Comparison of ENCODE assay signal across 36 cellular contexts in the genomic region with DNA sequence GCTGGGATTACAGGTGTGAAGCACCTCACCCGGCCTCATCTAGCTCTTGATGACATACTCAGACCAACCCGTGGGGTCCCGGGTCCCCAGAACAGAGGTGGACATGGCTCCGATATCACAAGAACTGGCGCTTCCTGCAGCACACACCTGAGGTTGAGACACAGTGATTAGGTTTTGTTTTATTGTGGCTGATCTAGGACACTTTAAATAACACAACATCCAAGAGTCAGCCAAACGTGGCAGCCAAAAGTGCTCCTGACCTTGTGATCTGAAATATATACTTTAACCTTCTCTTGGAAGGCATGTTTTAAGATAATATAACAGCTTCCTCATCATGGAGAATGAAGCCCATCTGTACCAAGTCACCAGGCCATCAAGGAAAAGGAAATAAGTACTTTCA.
"Had no signal": no experiment of that assay in that cellular context is flagged by ENCODE, and none has a peak within 500 bp of the region (broad histone marks: within the 10 kb centered on the region; RNA-seq: fewer than 3 reads in every experiment).

No MANE protein-coding gene starts in this region.

- H3K4me3 Mint-ChIP-seq: activated naive CD4-positive, alpha-beta T cell treated with anti-CD3 and anti-CD28 coated beads for 36 hours; activated naive CD4-positive, alpha-beta T cell treated with anti-CD3 and anti-CD28 coated beads, Interleukin-2, amount 10 ng/mL, durations not matched to agents 7 days and 5 days; activated naive CD4-positive, alpha-beta T cell treated with anti-CD3 and anti-CD28 coated beads, Interleukin-2, amount 50 U/mL, for 24 hours; activated naive CD8-positive, alpha-beta T cell; activated naive CD8-positive, alpha-beta T cell treated with anti-CD3 and anti-CD28 coated beads for 36 hours; activated naive CD8-positive, alpha-beta T cell treated with anti-CD3 and anti-CD28 coated beads, Interleukin-2, amount 10 ng/mL, durations not matched to agents 7 days and 5 days; activated naive CD8-positive, alpha-beta T cell treated with anti-CD3 and anti-CD28 coated beads, Interleukin-2, amount 50 U/mL, for 24 hours; activated T-cell treated with anti-CD3 and anti-CD28 coated beads, Interleukin-2, amount 50 U/mL, for 24 hours; activated T-cell treated with anti-CD3 and anti-CD28 coated beads, Interleukin-2, amount 50 U/mL, for 4 hours; activated T-cell treated with anti-CD3 and anti-CD28 coated beads, Interleukin-2, amount 50 U/mL, for 72 hours; activated T-helper 1 cell treated with anti-CD3 and anti-CD28 coated beads, Interleukin-12 subunit alpha, Interleukin-12 subunit beta, Interleukin-2, Interleukin-4 antibody, amounts not matched to agents 30 ng/mL and 10 ng/mL and 1 ng/mL, durations not matched to agents 14 hours and 24 hours and 36 hours; activated T-helper 17 cell treated with anti-CD3 and anti-CD28 coated beads, Interleukin-2, amount 50 U/mL, for 72 hours; brain; central memory CD8-positive, alpha-beta T cell had no signal

- H3K9me3 ChIP-seq: adrenal gland, ascending aorta, body of pancreas, breast epithelium had no signal

- H3K36me3 ChIP-seq: adrenal gland, ascending aorta, brain microvascular endothelial cell, breast epithelium, cardiac muscle cell had no signal

- H3K4me1 Mint-ChIP-seq: activated naive CD4-positive, alpha-beta T cell treated with anti-CD3 and anti-CD28 coated beads, Interleukin-2, amount 10 ng/mL, durations not matched to agents 7 days and 5 days; activated naive CD4-positive, alpha-beta T cell treated with anti-CD3 and anti-CD28 coated beads, Interleukin-2, amount 50 U/mL, for 24 hours; activated naive CD8-positive, alpha-beta T cell treated with anti-CD3 and anti-CD28 coated beads for 36 hours; activated naive CD8-positive, alpha-beta T cell treated with anti-CD3 and anti-CD28 coated beads, Interleukin-2, amount 10 ng/mL, durations not matched to agents 7 days and 5 days; activated naive CD8-positive, alpha-beta T cell treated with anti-CD3 and anti-CD28 coated beads, Interleukin-2, amount 50 U/mL, for 24 hours; activated T-helper 17 cell treated with anti-CD3 and anti-CD28 coated beads, Interleukin-2, amount 50 U/mL, for 72 hours; central memory CD8-positive, alpha-beta T cell had no signal

- H3K27ac ChIP-seq: adrenal gland, ascending aorta, body of pancreas, brain microvascular endothelial cell, breast epithelium, cardiac muscle cell had no signal

- ATAC-seq: activated naive CD4-positive, alpha-beta T cell treated with anti-CD3 and anti-CD28 coated beads, Interleukin-2, amount 50 U/mL, for 72 hours; activated naive CD8-positive, alpha-beta T cell treated with anti-CD3 and anti-CD28 coated beads, Interleukin-2, amount 50 U/mL, for 24 hours; activated T-cell treated with anti-CD3 and anti-CD28 coated beads, Interleukin-2, amount 50 U/mL, for 4 hours; activated T-cell treated with anti-CD3 and anti-CD28 coated beads, Interleukin-2, amount 50 U/mL, for 72 hours; activated T-helper 17 cell treated with anti-CD3 and anti-CD28 coated beads, Interleukin-2, amount 50 U/mL, for 72 hours; body of pancreas had no signal

- H3K27ac Mint-ChIP-seq: activated naive CD4-positive, alpha-beta T cell treated with anti-CD3 and anti-CD28 coated beads for 36 hours; activated naive CD4-positive, alpha-beta T cell treated with anti-CD3 and anti-CD28 coated beads, Interleukin-2, amount 10 ng/mL, durations not matched to agents 7 days and 5 days; activated naive CD4-positive, alpha-beta T cell treated with anti-CD3 and anti-CD28 coated beads, Interleukin-2, amount 50 U/mL, for 24 hours; activated naive CD4-positive, alpha-beta T cell treated with anti-CD3 and anti-CD28 coated beads, Interleukin-2, amount 50 U/mL, for 72 hours; activated naive CD8-positive, alpha-beta T cell; activated naive CD8-positive, alpha-beta T cell treated with anti-CD3 and anti-CD28 coated beads for 36 hours; activated naive CD8-positive, alpha-beta T cell treated with anti-CD3 and anti-CD28 coated beads, Interleukin-2, amount 10 ng/mL, durations not matched to agents 7 days and 5 days; activated naive CD8-positive, alpha-beta T cell treated with anti-CD3 and anti-CD28 coated beads, Interleukin-2, amount 50 U/mL, for 24 hours; activated T-cell treated with anti-CD3 and anti-CD28 coated beads, Interleukin-2, amount 50 U/mL, for 24 hours; activated T-cell treated with anti-CD3 and anti-CD28 coated beads, Interleukin-2, amount 50 U/mL, for 72 hours; activated T-helper 1 cell treated with anti-CD3 and anti-CD28 coated beads, Interleukin-12 subunit alpha, Interleukin-12 subunit beta, Interleukin-2, Interleukin-4 antibody, amounts not matched to agents 30 ng/mL and 10 ng/mL and 1 ng/mL, durations not matched to agents 14 hours and 24 hours and 36 hours; activated T-helper 17 cell treated with anti-CD3 and anti-CD28 coated beads, Interleukin-2, amount 50 U/mL, for 72 hours; activated T-helper 2 cell treated with anti-CD3 and anti-CD28 coated beads, Interferon-gamma antibody, Interleukin-2, Interleukin-4, amounts not matched to agents 10 μg/mL and 5 μg/mL and 100 μg/mL, durations not matched to agents 14 hours and 24 hours and 36 hours; brain had no signal

- H3K27me3 Mint-ChIP-seq: activated naive CD4-positive, alpha-beta T cell treated with anti-CD3 and anti-CD28 coated beads, Interleukin-2, amount 10 ng/mL, durations not matched to agents 7 days and 5 days; activated naive CD4-positive, alpha-beta T cell treated with anti-CD3 and anti-CD28 coated beads, Interleukin-2, amount 50 U/mL, for 24 hours; activated naive CD8-positive, alpha-beta T cell; activated naive CD8-positive, alpha-beta T cell treated with anti-CD3 and anti-CD28 coated beads for 36 hours; activated naive CD8-positive, alpha-beta T cell treated with anti-CD3 and anti-CD28 coated beads, Interleukin-2, amount 10 ng/mL, durations not matched to agents 7 days and 5 days; activated naive CD8-positive, alpha-beta T cell treated with anti-CD3 and anti-CD28 coated beads, Interleukin-2, amount 50 U/mL, for 24 hours; activated T-cell treated with anti-CD3 and anti-CD28 coated beads, Interleukin-2, amount 50 U/mL, for 24 hours; activated T-helper 17 cell treated with anti-CD3 and anti-CD28 coated beads, Interleukin-2, amount 50 U/mL, for 72 hours; brain; central memory CD8-positive, alpha-beta T cell had no signal

- H3K4me3 ChIP-seq: adrenal gland, ascending aorta, body of pancreas, breast epithelium, cardiac muscle cell had no signal

- H3K4me1 ChIP-seq: adrenal gland, ascending aorta, body of pancreas, breast epithelium had no signal

- DNase-seq: activated effector memory CD4-positive, alpha-beta T cell treated with anti-CD3 and anti-CD28 coated beads, Interleukin-2, amount 50 U/mL, for 16 hours; activated effector memory CD4-positive, alpha-beta T cell treated with Interleukin-2 at 50 U/mL for 16 hours; activated gamma-delta T cell; activated gamma-delta T cell treated with Interleukin-2 at 50 U/mL for 16 hours; activated naive CD4-positive, alpha-beta T cell; activated naive CD4-positive, alpha-beta T cell treated with anti-CD3 and anti-CD28 coated beads for 36 hours; activated naive CD4-positive, alpha-beta T cell treated with anti-CD3 and anti-CD28 coated beads, Interleukin-2, amount 10 ng/mL, durations not matched to agents 7 days and 5 days; activated naive CD4-positive, alpha-beta T cell treated with anti-CD3 and anti-CD28 coated beads, Interleukin-2, amount 50 U/mL, for 16 hours; activated naive CD4-positive, alpha-beta T cell treated with Interleukin-2 at 50 U/mL for 16 hours; activated naive CD8-positive, alpha-beta T cell treated with anti-CD3 and anti-CD28 coated beads for 36 hours; activated naive CD8-positive, alpha-beta T cell treated with anti-CD3 and anti-CD28 coated beads, Interleukin-2, amount 10 ng/mL, durations not matched to agents 7 days and 5 days; activated naive CD8-positive, alpha-beta T cell treated with anti-CD3 and anti-CD28 coated beads, Interleukin-2, amount 50 U/mL, for 24 hours; activated T-cell treated with anti-CD3 and anti-CD28 coated beads, Interleukin-2, amount 50 U/mL, for 24 hours; activated T-cell treated with anti-CD3 and anti-CD28 coated beads, Interleukin-2, amount 50 U/mL, for 4 hours; activated T-cell treated with anti-CD3 and anti-CD28 coated beads, Interleukin-2, amount 50 U/mL, for 48 hours; activated T-cell treated with anti-CD3 and anti-CD28 coated beads, Interleukin-2, amount 50 U/mL, for 72 hours; adrenal gland; amniotic stem cell; amygdala; anterior cingulate cortex; body of pancreas; brain microvascular endothelial cell; caudate nucleus; central memory CD4-positive, alpha-beta T cell; cerebellar nuclear complex had no signal

- H3K27me3 ChIP-seq: adrenal gland, ascending aorta, body of pancreas, brain microvascular endothelial cell, breast epithelium, cardiac muscle cell had no signal
